8 cellular contexts compared by ENCODE assay signal in genomic region chr10:62632071-62632809, GRCh38.
DNase-seq lines count a peak whose midpoint lies in the region; ATAC-seq and TF ChIP-seq lines count a peak whose summit lies in the region.

No MANE protein-coding gene starts in this region.

- peak overlapping the region; percentile 96 for H3K27ac Mint-ChIP-seq in stimulated activated naive B cell treated with anti-CD40 and anti-IgM and Interleukin-4, amounts not matched to agents 10 μg/mL and 1 μg/mL and 100 μg/mL, for 72 hours

- peak; percentile 44 for DNase-seq in stimulated activated CD4-positive, alpha-beta T cell treated with anti-CD3 and anti-CD28 coated beads, Interleukin-1b, Interleukin-23, amount 100 ng/mL, for 48 hours
- DNase-seq in stimulated activated CD4-positive, alpha-beta T cell treated with anti-CD3 and anti-CD28 coated beads, Interleukin-12 subunit alpha, Interleukin-12 subunit beta, amount 100 ng/mL, for 4 hours = no peak
- DNase-seq in T-helper 2 cell (peak in 3 of 5 experiments; percentile 14 to 87 (median 74)), NCI-H1092 (lab: John Stamatoyannopoulos, UW) (no peak)
- peak; percentile 55 for DNase-seq in stimulated activated naive B cell treated with anti-CD40 and anti-IgM and Interleukin-4, amounts not matched to agents 10 μg/mL and 1 μg/mL and 100 μg/mL, for 72 hours

- peaks cover 0 to 3% of the 10 kb centered on the region in 2 donors for H3K9me3 Mint-ChIP-seq in stimulated activated naive B cell treated with anti-CD40 and anti-IgM and Interleukin-4, amounts not matched to agents 10 μg/mL and 1 μg/mL and 100 μg/mL, for 72 hours

- peaks cover 31 to 40% of the 10 kb centered on the region in 2 donors for H3K4me1 Mint-ChIP-seq in stimulated activated naive B cell treated with anti-CD40 and anti-IgM and Interleukin-4, amounts not matched to agents 10 μg/mL and 1 μg/mL and 100 μg/mL, for 72 hours

- H3K4me3 Mint-ChIP-seq in stimulated activated naive B cell treated with anti-CD40 and anti-IgM and Interleukin-4, amounts not matched to agents 10 μg/mL and 1 μg/mL and 100 μg/mL, for 72 hours = peak overlapping the region; percentile 70 to 75

- no peaks in the 10 kb centered on the region for H3K27me3 Mint-ChIP-seq in stimulated activated naive B cell treated with anti-CD40 and anti-IgM and Interleukin-4, amounts not matched to agents 10 μg/mL and 1 μg/mL and 100 μg/mL, for 72 hours

- peaks cover 2 to 7% of the 10 kb centered on the region in 2 donors for H3K36me3 Mint-ChIP-seq in stimulated activated naive B cell treated with anti-CD40 and anti-IgM and Interleukin-4, amounts not matched to agents 10 μg/mL and 1 μg/mL and 100 μg/mL, for 72 hours

- ATAC-seq in HG03135 (IDR thresholded peaks at IDR 0.05; ENCODE audit: unreplicated experiment) = peak; percentile 75
- peak; percentile 71 for ATAC-seq in esophagus mucosa
- peak; percentile 74 to 83 for ATAC-seq in stimulated activated naive B cell treated with anti-CD40 and anti-IgM and Interleukin-4, amounts not matched to agents 10 μg/mL and 1 μg/mL and 100 μg/mL, for 72 hours (replicated peaks)
- ATAC-seq in SK-N-SH treated with all-trans-retinoic acid at 6 μM for 48 hours = no peak

TF ChIP-seq in SK-N-SH treated with all-trans-retinoic acid at 6 μM for 48 hours, 23 proteins besides CTCF, POLR2A, EP300 and RAD21:
- TF ChIP-seq SNAI2 (CRISPR knock-in tag; IDR thresholded peaks at IDR 0.05) (no peak), ZNF70 (CRISPR knock-in tag; IDR thresholded peaks at IDR 0.05) (no peak), ZFP3 (CRISPR knock-in tag; IDR thresholded peaks at IDR 0.05) (no peak), ESRRG (CRISPR knock-in tag; IDR thresholded peaks at IDR 0.05) (no peak), ARNTL (CRISPR knock-in tag; IDR thresholded peaks at IDR 0.05; ENCODE audit: borderline replicate concordance, low read depth) (no peak), ZNF8 (CRISPR knock-in tag; IDR thresholded peaks at IDR 0.05) (no peak), BACH2 (CRISPR knock-in tag; IDR thresholded peaks at IDR 0.05; ENCODE audit: borderline replicate concordance) (no peak), ZNF565 (CRISPR knock-in tag; conservative IDR thresholded peaks at IDR 0.05; ENCODE audit: low read depth) (no peak), ZFP30 (CRISPR knock-in tag; IDR thresholded peaks at IDR 0.05) (no peak), GLIS3 (CRISPR knock-in tag; IDR thresholded peaks at IDR 0.05) (no peak), PPARA (CRISPR knock-in tag; IDR thresholded peaks at IDR 0.05; ENCODE audit: borderline replicate concordance) (no peak), ZC3H10 (CRISPR knock-in tag; IDR thresholded peaks at IDR 0.05) (no peak), ISL1 (CRISPR knock-in tag; IDR thresholded peaks at IDR 0.05) (no peak), TCF4 (CRISPR knock-in tag; IDR thresholded peaks at IDR 0.05; ENCODE audit: borderline replicate concordance) (no peak), RARB (CRISPR knock-in tag; IDR thresholded peaks at IDR 0.05) (no peak)
- TF ChIP-seq, protein P1, sequence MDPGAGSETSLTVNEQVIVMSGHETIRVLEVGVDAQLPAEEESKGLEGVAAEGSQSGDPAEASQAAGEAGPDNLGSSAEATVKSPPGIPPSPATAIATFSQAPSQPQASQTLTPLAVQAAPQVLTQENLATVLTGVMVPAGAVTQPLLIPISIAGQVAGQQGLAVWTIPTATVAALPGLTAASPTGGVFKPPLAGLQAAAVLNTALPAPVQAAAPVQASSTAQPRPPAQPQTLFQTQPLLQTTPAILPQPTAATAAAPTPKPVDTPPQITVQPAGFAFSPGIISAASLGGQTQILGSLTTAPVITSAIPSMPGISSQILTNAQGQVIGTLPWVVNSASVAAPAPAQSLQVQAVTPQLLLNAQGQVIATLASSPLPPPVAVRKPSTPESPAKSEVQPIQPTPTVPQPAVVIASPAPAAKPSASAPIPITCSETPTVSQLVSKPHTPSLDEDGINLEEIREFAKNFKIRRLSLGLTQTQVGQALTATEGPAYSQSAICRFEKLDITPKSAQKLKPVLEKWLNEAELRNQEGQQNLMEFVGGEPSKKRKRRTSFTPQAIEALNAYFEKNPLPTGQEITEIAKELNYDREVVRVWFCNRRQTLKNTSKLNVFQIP (CRISPR knock-in tag; IDR thresholded peaks at IDR 0.05; ENCODE audit: borderline replicate concordance, low read depth) = no peak
- TF ChIP-seq, protein P2, sequence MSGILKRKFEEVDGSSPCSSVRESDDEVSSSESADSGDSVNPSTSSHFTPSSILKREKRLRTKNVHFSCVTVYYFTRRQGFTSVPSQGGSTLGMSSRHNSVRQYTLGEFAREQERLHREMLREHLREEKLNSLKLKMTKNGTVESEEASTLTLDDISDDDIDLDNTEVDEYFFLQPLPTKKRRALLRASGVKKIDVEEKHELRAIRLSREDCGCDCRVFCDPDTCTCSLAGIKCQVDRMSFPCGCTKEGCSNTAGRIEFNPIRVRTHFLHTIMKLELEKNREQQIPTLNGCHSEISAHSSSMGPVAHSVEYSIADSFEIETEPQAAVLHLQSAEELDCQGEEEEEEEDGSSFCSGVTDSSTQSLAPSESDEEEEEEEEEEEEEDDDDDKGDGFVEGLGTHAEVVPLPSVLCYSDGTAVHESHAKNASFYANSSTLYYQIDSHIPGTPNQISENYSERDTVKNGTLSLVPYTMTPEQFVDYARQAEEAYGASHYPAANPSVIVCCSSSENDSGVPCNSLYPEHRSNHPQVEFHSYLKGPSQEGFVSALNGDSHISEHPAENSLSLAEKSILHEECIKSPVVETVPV (CRISPR knock-in tag; IDR thresholded peaks at IDR 0.05) = no peak

Comparison
In these comparisons a context has a peak if more than half of its experiments do, and no peak if none do; other contexts are left out.
1. DNase-seq: peak in stimulated activated CD4-positive, alpha-beta T cell treated with anti-CD3 and anti-CD28 coated beads, Interleukin-1b, Interleukin-23, amount 100 ng/mL, for 48 hours (single experiment), T-helper 2 cell (3 of 5) and stimulated activated naive B cell treated with anti-CD40 and anti-IgM and Interleukin-4, amounts not matched to agents 10 μg/mL and 1 μg/mL and 100 μg/mL, for 72 hours (single experiment); none in stimulated activated CD4-positive, alpha-beta T cell treated with anti-CD3 and anti-CD28 coated beads, Interleukin-12 subunit alpha, Interleukin-12 subunit beta, amount 100 ng/mL, for 4 hours (single experiment) and NCI-H1092 (single experiment).